In genomic region chr12:80053048-80053790, GRCh38 we compare ENCODE assay signal across 11 cellular contexts. TPM values are rescaled to one million over a fixed set of nuclear protein-coding genes. Genes with fewer than 3 reads are reported as not detected.
DNase-seq lines count a peak whose midpoint lies in the region; ATAC-seq and TF ChIP-seq lines count a peak whose summit lies in the region.
"Had no signal": no experiment of that assay in that cellular context is flagged by ENCODE, and none has a peak within 500 bp of the region (broad histone marks: within the 10 kb centered on the region; RNA-seq: fewer than 3 reads in every experiment).

No MANE protein-coding gene starts in this region.

- no peak overlapping the region for H3K4me3 ChIP-seq in H7 (ENCODE audit: insufficient read depth, low read depth, low read length)
- H3K4me3 ChIP-seq: K562 had no signal

- H3K27me3 ChIP-seq in H7 (ENCODE audit: control insufficient read depth, insufficient read depth, low read length) = no peaks in the 10 kb centered on the region
- H3K27me3 ChIP-seq: BE2C had no signal

- ATAC-seq in omental fat pad (ENCODE audit: low FRiP score) (peak; percentile 83), GM18873 (IDR thresholded peaks at IDR 0.05; ENCODE audit: low FRiP score, unreplicated experiment) (no peak), GM18511 (IDR thresholded peaks at IDR 0.05; ENCODE audit: unreplicated experiment) (no peak)
- ATAC-seq: K562, WTC11 had no signal

- DNase-seq in AG08395 (ENCODE audit: low spot score) (peak; percentile 88), RPMI8226 (peak; percentile 57), fibroblast of the conjunctiva (ENCODE audit: low read depth) (peak; percentile 81), omental fat pad (ENCODE audit: low spot score) (no peak), activated gamma-delta T cell treated with Interleukin-2 at 50 U/mL for 16 hours (no peak), H7 (no peak)
- DNase-seq: BE2C had no signal

- no peaks in the 10 kb centered on the region for H3K36me3 ChIP-seq in H7 (replicated peaks; ENCODE audit: control insufficient read depth, insufficient read depth, low read length)
- H3K36me3 ChIP-seq: BE2C had no signal

- TF ChIP-seq CTCF in omental fat pad (IDR thresholded peaks at IDR 0.05) = no peak

RNA-seq across cellular contexts. Expression of gene OTOGL, which starts 46.1 kb away (rescaled TPM):
- under 1 TPM; 0.19 to 0.63 (median 0.37) TPM for total RNA-seq in omental fat pad
- total RNA-seq in H7 (2014; rRNA removed; shearing (Covaris generic)) = 0.22 and 0.31 TPM in 2 replicates

Comparison
In these comparisons a context has a peak if more than half of its experiments do, and no peak if none do; other contexts are left out.
1. DNase-seq: peak in AG08395 (single experiment), RPMI8226 (single experiment) and fibroblast of the conjunctiva (single experiment); none in omental fat pad (single experiment), activated gamma-delta T cell treated with Interleukin-2 at 50 U/mL for 16 hours (single experiment) and H7 (single experiment).